Comparison of ENCODE assay signal across 8 cellular contexts in genomic region chr18:47163241-47163640, GRCh38.
DNase-seq lines count a peak whose midpoint lies in the region; ATAC-seq and TF ChIP-seq lines count a peak whose summit lies in the region.

No MANE protein-coding gene starts in this region.

- H3K79me2 ChIP-seq in OCI-LY3 (ENCODE audit: low read length) = peaks cover 98% of the 10 kb centered on the region

- TF ChIP-seq CTCF in OCI-LY3 (IDR thresholded peaks at IDR 0.05; ENCODE audit: low read depth, low read length) = no peak

- H3K4me1 ChIP-seq in OCI-LY3 (ENCODE audit: low read length) = peaks cover 15% of the 10 kb centered on the region

- no peak overlapping the region for H2AFZ ChIP-seq in OCI-LY3 (ENCODE audit: low read depth, low read length)

- H3K4me3 ChIP-seq in OCI-LY3 (ENCODE audit: low read length) = peak overlapping the region; percentile 54

- peak overlapping the region; percentile 5; the same call in 1 of the 2 replicates for H3K27ac ChIP-seq in OCI-LY3 (ENCODE audit: low read length)

- H3K9me3 ChIP-seq in OCI-LY3 (ENCODE audit: insufficient read depth, low read length) = no peaks in the 10 kb centered on the region

- peaks cover 8% of the 10 kb centered on the region for H3K36me3 ChIP-seq in OCI-LY3 (replicated peaks; ENCODE audit: low read depth, low read length)

- ATAC-seq in GM19023 (IDR thresholded peaks at IDR 0.05; ENCODE audit: unreplicated experiment) = peak; percentile 81
- peak; percentile 83 for ATAC-seq in HG02678 (IDR thresholded peaks at IDR 0.05; ENCODE audit: unreplicated experiment)

- peaks cover 77% of the 10 kb centered on the region for H4K20me1 ChIP-seq in OCI-LY3 (ENCODE audit: insufficient read depth, low read length)

- peak overlapping the region; percentile 66 for H3K4me2 ChIP-seq in OCI-LY3 (ENCODE audit: low read length)

- H3K9ac ChIP-seq in OCI-LY3 (ENCODE audit: low read length) = peak overlapping the region; percentile 10; the same call in 1 of the 2 replicates

- H3K27me3 ChIP-seq in OCI-LY3 (ENCODE audit: low read depth, low read length) = no peaks in the 10 kb centered on the region

- DNase-seq in non-pigmented ciliary epithelial cell (ENCODE audit: low read depth) = peak; percentile 53
- DNase-seq in effector CD8-positive, alpha-beta T cell (lab: John Stamatoyannopoulos, UW) = no peak
- no peak for DNase-seq in stimulated activated CD4-positive, alpha-beta T cell treated with anti-CD3 and anti-CD28 coated beads, Interleukin-12 subunit alpha, Interleukin-12 subunit beta, amount 100 ng/mL, for 4 hours
- DNase-seq in NCI-H146 treated with DMSO at 0.1 percent for 48 hours (lab: John Stamatoyannopoulos, UW; ENCODE audit: unreplicated experiment) = no peak
- DNase-seq in islet precursor cell = no peak
